8 cellular contexts compared by ENCODE assay signal in genomic region chr4:112951362-112951962, GRCh38.
A peak's percentile ranks its signal among the peaks of the same experiment; 100 is the strongest.
DNase-seq lines count a peak whose midpoint lies in the region; ATAC-seq and TF ChIP-seq lines count a peak whose summit lies in the region.

No MANE protein-coding gene starts in this region.

- TF ChIP-seq CTCF in adrenal gland (IDR thresholded peaks at IDR 0.05) (peak; percentile 21 to 69 (median 50)), suprapubic skin (IDR thresholded peaks at IDR 0.05) (peak in 1 of 2 donors; percentile 41)

- H3K9me3 Mint-ChIP-seq in activated T-cell treated with anti-CD3 and anti-CD28 coated beads, Interleukin-2, amount 50 U/mL, for 4 hours = no peaks in the 10 kb centered on the region

- H3K27me3 Mint-ChIP-seq in activated T-cell treated with anti-CD3 and anti-CD28 coated beads, Interleukin-2, amount 50 U/mL, for 4 hours (ENCODE audit: low read depth) = peaks cover 4% of the 10 kb centered on the region

- no peak for TF ChIP-seq EP300 in suprapubic skin (IDR thresholded peaks at IDR 0.05)

- H3K36me3 ChIP-seq in adrenal gland (replicated peaks in 1 of 2) = no peaks in the 10 kb centered on the region
- H3K36me3 ChIP-seq in suprapubic skin = no peaks in the 10 kb centered on the region

- intact Hi-C loops in adrenal gland (cut with DNase I) = no loop called here

- H3K4me3 Mint-ChIP-seq in activated T-cell treated with anti-CD3 and anti-CD28 coated beads, Interleukin-2, amount 50 U/mL, for 4 hours = no peak overlapping the region

- no peaks in the 10 kb centered on the region for H3K27me3 ChIP-seq in adrenal gland
- no peaks in the 10 kb centered on the region for H3K27me3 ChIP-seq in suprapubic skin

- no peak overlapping the region for H3K4me3 ChIP-seq in adrenal gland
- H3K4me3 ChIP-seq in suprapubic skin = no peak overlapping the region

- no peak overlapping the region for H3K27ac ChIP-seq in adrenal gland
- no peak overlapping the region for H3K27ac ChIP-seq in suprapubic skin

- no peaks in the 10 kb centered on the region for H3K36me3 Mint-ChIP-seq in activated T-cell treated with anti-CD3 and anti-CD28 coated beads, Interleukin-2, amount 50 U/mL, for 4 hours (ENCODE audit: insufficient read depth)

- H3K9me3 ChIP-seq in adrenal gland (replicated peaks in 1 of 3) (no peaks in the 10 kb centered on the region), suprapubic skin (no peaks in the 10 kb centered on the region)

- no peaks in the 10 kb centered on the region for H3K4me1 Mint-ChIP-seq in activated T-cell treated with anti-CD3 and anti-CD28 coated beads, Interleukin-2, amount 50 U/mL, for 4 hours (ENCODE audit: low read depth)

- TF ChIP-seq POLR2A in adrenal gland (IDR thresholded peaks at IDR 0.05) (no peak), suprapubic skin (IDR thresholded peaks at IDR 0.05) (no peak)

- no peak for ATAC-seq in activated T-cell treated with anti-CD3 and anti-CD28 coated beads, Interleukin-2, amount 50 U/mL, for 4 hours

- DNase-seq in AML-193 (lab: John Stamatoyannopoulos, UW) (peak; percentile 6 to 32), HCEC 1CT (peak; percentile 3), adrenal gland (no peak), left kidney (ENCODE audit: low read depth, low spot score) (peak; percentile 32), suprapubic skin (ENCODE audit: low spot score in 2 of 2) (no peak), T-helper 1 cell (no peak), COLO829 (ENCODE audit: low spot score) (no peak)
- DNase-seq in activated T-cell treated with anti-CD3 and anti-CD28 coated beads, Interleukin-2, amount 50 U/mL, for 4 hours = no peak

- WGBS in adrenal gland, 4 donors = 25 to 28% (median 25%) methylated on average over 3 of the region's 3 CpGs
- 24% methylated on average over 3 of the region's 3 CpGs for WGBS in suprapubic skin

- H3K4me1 ChIP-seq in adrenal gland (replicated peaks in 1 of 2) = no peaks in the 10 kb centered on the region
- H3K4me1 ChIP-seq in suprapubic skin = no peaks in the 10 kb centered on the region

Comparison
In these comparisons a context has a peak if more than half of its experiments do, and no peak if none do; other contexts are left out.
1. DNase-seq: peak in AML-193 (2 of 2), HCEC 1CT (single experiment) and left kidney (single experiment); none in adrenal gland (0 of 7), suprapubic skin (0 of 2), T-helper 1 cell (0 of 5), COLO829 (single experiment) and activated T-cell treated with anti-CD3 and anti-CD28 coated beads, Interleukin-2, amount 50 U/mL, for 4 hours (single experiment).